ENCODE assay signal across 23 cellular contexts in the genomic region with DNA sequence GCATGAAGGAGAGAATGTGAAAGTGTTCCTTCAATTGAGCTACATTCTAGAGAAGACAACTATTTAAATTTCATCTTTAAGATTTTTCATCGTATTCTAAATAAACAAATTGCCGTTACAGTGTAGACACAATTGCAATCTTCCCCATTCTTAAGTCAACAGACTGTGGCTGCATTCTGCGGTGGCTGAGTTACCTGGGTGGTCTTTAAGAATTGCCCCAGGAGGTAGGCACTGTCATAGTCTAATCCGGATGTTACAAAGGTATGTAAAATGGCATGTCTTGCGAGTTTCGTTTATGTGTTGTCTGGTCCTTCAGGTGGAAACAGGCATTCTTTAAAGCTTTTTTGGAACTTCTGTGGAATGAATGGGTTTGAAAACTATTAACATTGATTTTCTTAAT.
DNase-seq lines count a peak whose midpoint lies in the region; ATAC-seq and TF ChIP-seq lines count a peak whose summit lies in the region.
"Had no signal": no experiment of that assay in that cellular context is flagged by ENCODE, and none has a peak within 500 bp of the region (broad histone marks: within the 10 kb centered on the region; RNA-seq: fewer than 3 reads in every experiment).

No MANE protein-coding gene starts in this region.

- H3K9me3 ChIP-seq in iPS-18a (ENCODE audit: control insufficient read depth, low read depth, low read length): no peaks in the 10 kb centered on the region
- H3K9me3 ChIP-seq: HAP-1, MG63 had no signal

- peaks cover 20% of the 10 kb centered on the region for H3K4me1 ChIP-seq in iPS-18a (ENCODE audit: control insufficient read depth, low read depth, low read length)
- H3K4me1 ChIP-seq: HAP-1 had no signal

- H3K36me3 Mint-ChIP-seq in WTC11 (no peaks in the 10 kb centered on the region), mesothelial cell of epicardium (no peaks in the 10 kb centered on the region)
- H3K36me3 Mint-ChIP-seq: CD4-positive, CD25-positive, alpha-beta regulatory T cell had no signal

- CTCF ChIA-PET in WTC11 (lab: Charles Lee): interaction anchor here (1.4 kb wide), 1 partner anchor 16 kb away, joined by 3 read pairs; no protein-coding TSS in a partner anchor

- DNase-seq in H7 (peak; percentile 1), WTC11 (ENCODE audit: low spot score) (peak; percentile 36), mesothelial cell of epicardium (ENCODE audit: low spot score in 2 of 2, unreplicated experiment in 2 of 2) (no peak), SIG-M5 treated with dmso at 0.1 percent for 504 hours (lab: John Stamatoyannopoulos, UW; ENCODE audit: unreplicated experiment) (no peak), DMS53 treated with DMSO at 0.1 percent for 48 hours (lab: John Stamatoyannopoulos, UW; ENCODE audit: unreplicated experiment) (no peak)
- DNase-seq: CD4-positive, CD25-positive, alpha-beta regulatory T cell; DMS79; EL; GF-D8; HFFc6; IMR-90; KG1; MG63; NCI-H1694 treated with DMSO at 0.1 percent for 48 hours; NCI-H2081; NCI-H2227 treated with DMSO at 0.1 percent for 48 hours; NCI-H526 treated with DMSO at 0.1 percent for 48 hours; RPMI8226; SIG-M5 had no signal

- POLR2A ChIA-PET in WTC11 (lab: Charles Lee): no interaction called here

- H3K27me3 ChIP-seq in H7 (ENCODE audit: control insufficient read depth, insufficient read depth, low read length) (no peaks in the 10 kb centered on the region), iPS-18a (ENCODE audit: control insufficient read depth, insufficient read depth, low read length) (no peaks in the 10 kb centered on the region)
- H3K27me3 ChIP-seq: MG63 had no signal

- no peak overlapping the region for H3K9ac ChIP-seq in iPS-18a (ENCODE audit: low read length)

- no peaks in the 10 kb centered on the region for H3K9me3 Mint-ChIP-seq in WTC11
- no peaks in the 10 kb centered on the region for H3K9me3 Mint-ChIP-seq in mesothelial cell of epicardium
- H3K9me3 Mint-ChIP-seq: HFFc6 had no signal

- peak; percentile 78 for ATAC-seq in WTC11
- no peak for ATAC-seq in HG02798 (IDR thresholded peaks at IDR 0.05; ENCODE audit: poor library complexity, unreplicated experiment)
- ATAC-seq in HG02759 (IDR thresholded peaks at IDR 0.05; ENCODE audit: unreplicated experiment): no peak

- no peak overlapping the region for H3K27ac ChIP-seq in iPS-18a (ENCODE audit: low read length)

- H3K4me1 Mint-ChIP-seq in WTC11 (peaks cover 42% of the 10 kb centered on the region), mesothelial cell of epicardium (peaks cover 64% of the 10 kb centered on the region)
- H3K4me1 Mint-ChIP-seq: CD4-positive, CD25-positive, alpha-beta regulatory T cell had no signal

- peak overlapping the region; percentile 4 for H3K4me3 Mint-ChIP-seq in WTC11
- no peak overlapping the region for H3K4me3 Mint-ChIP-seq in mesothelial cell of epicardium
- H3K4me3 Mint-ChIP-seq: CD4-positive, CD25-positive, alpha-beta regulatory T cell; HFFc6 had no signal

- no peaks in the 10 kb centered on the region for H3K36me3 ChIP-seq in H7 (replicated peaks; ENCODE audit: control insufficient read depth, insufficient read depth, low read length)
- no peaks in the 10 kb centered on the region for H3K36me3 ChIP-seq in iPS-18a (ENCODE audit: control insufficient read depth, low read depth, low read length)
- H3K36me3 ChIP-seq: HAP-1, MG63 had no signal

- H3K27me3 Mint-ChIP-seq in WTC11 (ENCODE audit: low read depth): no peaks in the 10 kb centered on the region
- no peaks in the 10 kb centered on the region for H3K27me3 Mint-ChIP-seq in mesothelial cell of epicardium (ENCODE audit: low read depth)
- H3K27me3 Mint-ChIP-seq: CD4-positive, CD25-positive, alpha-beta regulatory T cell had no signal

- TF ChIP-seq CTCF in WTC11 (IDR thresholded peaks at IDR 0.05) (no peak), mesothelial cell of epicardium (IDR thresholded peaks at IDR 0.05; ENCODE audit: unreplicated experiment) (no peak)

- peak overlapping the region; percentile 46 for H3K27ac Mint-ChIP-seq in WTC11
- H3K27ac Mint-ChIP-seq in mesothelial cell of epicardium: peak overlapping the region; percentile 2
- H3K27ac Mint-ChIP-seq: CD4-positive, CD25-positive, alpha-beta regulatory T cell; HFFc6 had no signal

- H3K4me3 ChIP-seq in H7 (ENCODE audit: insufficient read depth, low read depth, low read length) (no peak overlapping the region), iPS-18a (ENCODE audit: low read length) (peak overlapping the region; percentile 33)
- H3K4me3 ChIP-seq: HAP-1, MG63 had no signal

TF ChIP-seq in WTC11, 78 proteins besides CTCF, POLR2A, EP300 and RAD21:
- TF ChIP-seq ETV6 (CRISPR knock-in tag; IDR thresholded peaks at IDR 0.05) (no peak), ESRRA (CRISPR knock-in tag; IDR thresholded peaks at IDR 0.05; ENCODE audit: borderline replicate concordance) (no peak), FOXP1 (CRISPR knock-in tag; IDR thresholded peaks at IDR 0.05; ENCODE audit: borderline replicate concordance) (no peak)
- TF ChIP-seq, protein P1, sequence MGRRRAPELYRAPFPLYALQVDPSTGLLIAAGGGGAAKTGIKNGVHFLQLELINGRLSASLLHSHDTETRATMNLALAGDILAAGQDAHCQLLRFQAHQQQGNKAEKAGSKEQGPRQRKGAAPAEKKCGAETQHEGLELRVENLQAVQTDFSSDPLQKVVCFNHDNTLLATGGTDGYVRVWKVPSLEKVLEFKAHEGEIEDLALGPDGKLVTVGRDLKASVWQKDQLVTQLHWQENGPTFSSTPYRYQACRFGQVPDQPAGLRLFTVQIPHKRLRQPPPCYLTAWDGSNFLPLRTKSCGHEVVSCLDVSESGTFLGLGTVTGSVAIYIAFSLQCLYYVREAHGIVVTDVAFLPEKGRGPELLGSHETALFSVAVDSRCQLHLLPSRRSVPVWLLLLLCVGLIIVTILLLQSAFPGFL (CRISPR knock-in tag; IDR thresholded peaks at IDR 0.05; ENCODE audit: borderline replicate concordance): no peak

Comparison
In these comparisons a context has a peak if more than half of its experiments do, and no peak if none do; other contexts are left out.
1. DNase-seq: peak in H7 (single experiment) and WTC11 (single experiment); none in mesothelial cell of epicardium (0 of 2), SIG-M5 treated with dmso at 0.1 percent for 504 hours (single experiment) and DMS53 treated with DMSO at 0.1 percent for 48 hours (single experiment).